ENCODE assay signal across 10 cellular contexts in the genomic region with DNA sequence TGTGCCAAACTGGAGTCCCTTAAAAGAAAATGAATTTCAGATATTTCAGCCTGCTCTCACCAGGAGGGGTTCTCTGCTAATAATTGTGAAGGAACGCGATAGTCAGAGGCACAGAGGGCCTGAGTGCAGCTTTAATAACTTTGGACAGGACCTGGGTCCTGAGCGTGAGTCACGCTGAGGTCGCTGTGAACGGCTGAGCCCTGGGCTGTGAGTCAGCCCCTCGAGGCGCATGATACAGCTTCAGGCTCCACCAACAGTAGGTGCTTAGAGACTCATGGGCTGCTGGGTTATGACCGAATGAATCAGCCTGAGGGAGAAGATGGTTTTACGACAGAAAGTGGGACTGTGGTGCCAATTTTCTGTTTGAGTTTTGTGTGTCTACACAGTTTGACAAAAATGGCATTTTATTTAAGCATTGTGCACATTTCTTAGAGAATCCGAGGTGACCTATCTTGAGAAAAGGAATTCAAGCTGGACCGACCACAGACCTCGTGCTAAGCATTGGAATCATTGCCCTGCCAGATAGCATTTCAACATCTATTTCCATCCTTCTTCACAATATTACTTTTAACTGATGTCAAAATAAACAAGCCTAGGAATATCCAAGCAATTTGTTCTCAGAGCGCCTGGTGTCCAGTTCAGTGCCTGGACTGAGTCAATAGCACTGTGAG.
DNase-seq lines count a peak whose midpoint lies in the region; ATAC-seq and TF ChIP-seq lines count a peak whose summit lies in the region.
"Had no signal": no experiment of that assay in that cellular context is flagged by ENCODE, and none has a peak within 500 bp of the region (broad histone marks: within the 10 kb centered on the region; RNA-seq: fewer than 3 reads in every experiment).

No MANE protein-coding gene starts in this region.

- no peak overlapping the region for H3K4me3 ChIP-seq in gastroesophageal sphincter

- in situ Hi-C loops in SK-MEL-5 (cut with HindIII; ENCODE audit: low pct_unique_long_range_greater_than_20kb, low sequenced_read_pairs): no loop called here

- TF ChIP-seq POLR2A in gastroesophageal sphincter (IDR thresholded peaks at IDR 0.05): no peak

- 10 to 50% methylated on average over 1 to 8 of the region's 14 CpGs for WGBS in gastroesophageal sphincter (ENCODE audit: low coverage in 1 of 2), 2 donors

- H3K4me1 ChIP-seq in gastroesophageal sphincter: peaks cover 0 to 34% (median 5%) of the 10 kb centered on the region in 3 donors

- DNase-seq in ELR (ENCODE audit: low read depth): peak; percentile 99
- DNase-seq in SK-MEL-5 (ENCODE audit: low read depth, low spot score): peak; percentile 96
- DNase-seq in renal cortical epithelial cell (ENCODE audit: low read depth): peak; percentile 95
- DNase-seq in NCI-H69 (lab: John Stamatoyannopoulos, UW): no peak
- no peak for DNase-seq in NOMO-1 treated with dmso at 0.1 percent for 144 hours (lab: John Stamatoyannopoulos, UW; ENCODE audit: unreplicated experiment)
- DNase-seq: nucleus accumbens, T-helper 1 cell had no signal

- peak in 1 of 4 experiments; percentile 10 for TF ChIP-seq CTCF in gastroesophageal sphincter (IDR thresholded peaks at IDR 0.05)

- H3K36me3 ChIP-seq in gastroesophageal sphincter: no peaks in the 10 kb centered on the region

- TF ChIP-seq EP300 in gastroesophageal sphincter (IDR thresholded peaks at IDR 0.05): no peak

- H3K9me3 ChIP-seq in gastroesophageal sphincter: no peaks in the 10 kb centered on the region

- H3K27me3 ChIP-seq in gastroesophageal sphincter: no peaks in the 10 kb centered on the region

- ATAC-seq in gastroesophageal sphincter: peak; percentile 96
- no peak for ATAC-seq in HG02678 (IDR thresholded peaks at IDR 0.05; ENCODE audit: unreplicated experiment)
- ATAC-seq in HG03469 (IDR thresholded peaks at IDR 0.05; ENCODE audit: unreplicated experiment): no peak

- peak overlapping the region in 3 of 4 donors; percentile 54 to 64 (median 60) for H3K27ac ChIP-seq in gastroesophageal sphincter

Comparison
In these comparisons a context has a peak if more than half of its experiments do, and no peak if none do; other contexts are left out.
1. DNase-seq: peak in ELR (single experiment), SK-MEL-5 (single experiment) and renal cortical epithelial cell (single experiment); none in NCI-H69 (single experiment) and NOMO-1 treated with dmso at 0.1 percent for 144 hours (single experiment).